31 cellular contexts compared by ENCODE assay signal in the genomic region with DNA sequence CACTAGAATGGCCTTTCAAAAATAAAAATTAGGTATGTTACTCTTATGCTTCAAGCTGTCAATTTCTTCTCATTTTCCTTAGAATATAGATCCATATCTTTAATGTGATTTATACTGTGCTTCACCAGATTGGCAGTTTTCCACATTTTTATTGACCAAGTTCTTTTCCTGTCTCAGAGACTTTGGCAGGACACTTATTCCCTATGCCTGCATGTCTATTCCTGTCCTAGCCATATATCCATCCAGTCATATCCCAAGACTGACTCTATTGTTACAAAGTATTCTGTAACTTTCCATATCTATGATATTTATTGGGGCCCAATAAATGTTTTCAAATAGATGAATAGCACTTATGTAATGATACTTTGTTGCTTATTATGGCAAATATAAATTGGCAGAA.
"Had no signal": no experiment of that assay in that cellular context is flagged by ENCODE, and none has a peak within 500 bp of the region (broad histone marks: within the 10 kb centered on the region; RNA-seq: fewer than 3 reads in every experiment).

No MANE protein-coding gene starts in this region.

- DNase-seq: activated B cell treated with CpG ODN at 0.5 μM for 24 hours; activated CD4-positive, alpha-beta T cell treated with anti-CD3 and anti-CD28 coated beads for 48 hours; activated CD4-positive, alpha-beta T cell treated with anti-CD3 and anti-CD28 coated beads, Interleukin-2, amount 50 U/mL, for 1 hour; activated CD4-positive, alpha-beta T cell treated with anti-CD3 and anti-CD28 coated beads, Interleukin-2, amount 50 U/mL, for 48 hours; activated CD8-positive, alpha-beta memory T cell treated with anti-CD3 and anti-CD28 coated beads for 24 hours; activated CD8-positive, alpha-beta T cell treated with anti-CD3 and anti-CD28 coated beads for 36 hours; activated effector memory CD4-positive, alpha-beta T cell treated with Interleukin-2 at 50 U/mL for 16 hours; activated gamma-delta T cell treated with Interleukin-2 at 50 U/mL for 16 hours; activated naive CD4-positive, alpha-beta T cell treated with anti-CD3 and anti-CD28 coated beads, Interleukin-2, amount 50 U/mL, for 16 hours; activated naive CD4-positive, alpha-beta T cell treated with Interleukin-2 at 50 U/mL for 16 hours; activated T-cell treated with anti-CD3 and anti-CD28 coated beads, Interleukin-2, amount 50 U/mL, for 4 hours; amniotic stem cell; anterior cingulate cortex; brain microvascular endothelial cell; central memory CD4-positive, alpha-beta T cell; cerebellar nuclear complex; colonic mucosa; effector memory CD4-positive, alpha-beta T cell; endodermal cell; esophagus squamous epithelium; head of caudate nucleus; hypothalamus; T-helper 17 cell; T1000; WERI-Rb-1 had no signal

- H3K4me3 ChIP-seq: cardiac muscle cell, colonic mucosa, esophagus squamous epithelium had no signal

- ATAC-seq: activated CD4-positive, CD25-positive, alpha-beta regulatory T cell treated with anti-CD3 and anti-CD28 coated beads, Interleukin-2, amount 50 U/mL, for 24 hours; activated CD8-positive, alpha-beta T cell treated with anti-CD3 and anti-CD28 coated beads for 36 hours; activated T-cell treated with anti-CD3 and anti-CD28 coated beads, Interleukin-2, amount 50 U/mL, for 4 hours; activated T-helper 17 cell treated with anti-CD3 and anti-CD28 coated beads, Interleukin-2, amount 50 U/mL, for 72 hours; T-helper 17 cell had no signal

- H3K27me3 ChIP-seq: brain microvascular endothelial cell, cardiac muscle cell, colonic mucosa, esophagus squamous epithelium had no signal

- H3K36me3 ChIP-seq: brain microvascular endothelial cell, cardiac muscle cell, colonic mucosa, esophagus squamous epithelium, WERI-Rb-1 had no signal

- H3K27ac ChIP-seq: brain microvascular endothelial cell, cardiac muscle cell, colonic mucosa, epithelial cell of prostate, esophagus squamous epithelium, WERI-Rb-1 had no signal

- FAIRE-seq: astrocyte, frontal cortex had no signal

- H3K9me3 ChIP-seq: colonic mucosa, esophagus squamous epithelium had no signal

- H3K4me1 ChIP-seq: colonic mucosa, esophagus squamous epithelium had no signal
